Comparison of ENCODE assay signal across 26 cellular contexts in genomic region chr7:128176696-128177095, GRCh38.
DNase-seq lines count a peak whose midpoint lies in the region; ATAC-seq and TF ChIP-seq lines count a peak whose summit lies in the region.
"Had no signal": no experiment of that assay in that cellular context is flagged by ENCODE, and none has a peak within 500 bp of the region (broad histone marks: within the 10 kb centered on the region; RNA-seq: fewer than 3 reads in every experiment).

No MANE protein-coding gene starts in this region.

- H3K27ac Mint-ChIP-seq in stimulated activated naive B cell treated with anti-CD40 and anti-IgM and Interleukin-4, amounts not matched to agents 10 μg/mL and 1 μg/mL and 100 μg/mL, for 72 hours, result peak overlapping the region; percentile 7
- peak overlapping the region in 1 of 7 donors; percentile 10 for H3K27ac Mint-ChIP-seq in CD14-positive monocyte
- H3K27ac Mint-ChIP-seq: activated naive CD4-positive, alpha-beta T cell treated with anti-CD3 and anti-CD28 coated beads, Interleukin-2, amount 10 ng/mL, durations not matched to agents 7 days and 5 days; IgD-negative memory B cell; progenitor cell of endocrine pancreas; T-helper 1 cell treated with Interleukin-12 subunit alpha and Interleukin-12 subunit beta and Interleukin-4 antibody, amounts not matched to agents 30 μg/mL and 1 μg/mL, for 36 hours had no signal

- DNase-seq in activated effector memory CD4-positive, alpha-beta T cell treated with anti-CD3 and anti-CD28 coated beads, Interleukin-2, amount 50 U/mL, for 16 hours, result peak; percentile 45
- no peak for DNase-seq in activated effector memory CD4-positive, alpha-beta T cell treated with Interleukin-2 at 50 U/mL for 16 hours
- DNase-seq in PC-3 (peak; percentile 61), epithelial cell of esophagus (ENCODE audit: low read depth) (peak; percentile 36), CD14-positive monocyte (ENCODE audit: low spot score) (no peak), OCI-M2 (lab: John Stamatoyannopoulos, UW; ENCODE audit: unreplicated experiment) (no peak)
- no peak for DNase-seq in stimulated activated naive B cell treated with anti-CD40 and anti-IgM and Interleukin-4, amounts not matched to agents 10 μg/mL and 1 μg/mL and 100 μg/mL, for 72 hours
- DNase-seq in stimulated activated CD4-positive, alpha-beta T cell treated with anti-CD3 and anti-CD28 coated beads, Interleukin-2, amount 100 ng/mL, for 48 hours, result no peak
- DNase-seq: 8988T; activated naive CD4-positive, alpha-beta T cell treated with anti-CD3 and anti-CD28 coated beads, Interleukin-2, amount 10 ng/mL, durations not matched to agents 7 days and 5 days; activated T-cell treated with anti-CD3 and anti-CD28 coated beads, Interleukin-2, amount 50 U/mL, for 48 hours; amygdala; DMS79 treated with DMSO at 0.1 percent for 48 hours; esophagus squamous epithelium; kidney; lower lobe of right lung; MG63; NCI-H146; NCI-H510A treated with DMSO at 0.1 percent for 48 hours; substantia nigra; upper lobe of right lung had no signal

- H3K36me3 ChIP-seq in PC-3 (ENCODE audit: low read depth, low read length), result no peaks in the 10 kb centered on the region
- H3K36me3 ChIP-seq: cardiac muscle cell, esophagus squamous epithelium, lower lobe of right lung, MG63, upper lobe of right lung had no signal

- H3K27me3 ChIP-seq in PC-3 (ENCODE audit: low read length), result peaks cover 37% of the 10 kb centered on the region
- H3K27me3 ChIP-seq: MG63 had no signal

- no peaks in the 10 kb centered on the region for H3K36me3 Mint-ChIP-seq in stimulated activated naive B cell treated with anti-CD40 and anti-IgM and Interleukin-4, amounts not matched to agents 10 μg/mL and 1 μg/mL and 100 μg/mL, for 72 hours
- no peaks in the 10 kb centered on the region for H3K36me3 Mint-ChIP-seq in CD14-positive monocyte
- H3K36me3 Mint-ChIP-seq: activated naive CD4-positive, alpha-beta T cell treated with anti-CD3 and anti-CD28 coated beads, Interleukin-2, amount 10 ng/mL, durations not matched to agents 7 days and 5 days; IgD-negative memory B cell had no signal

- H2AFZ ChIP-seq in PC-3 (ENCODE audit: low read length), result no peak overlapping the region

- H3K9me3 ChIP-seq in PC-3 (ENCODE audit: low read length), result no peaks in the 10 kb centered on the region
- H3K9me3 ChIP-seq: esophagus squamous epithelium, lower lobe of right lung, MG63, upper lobe of right lung had no signal

- no TSS peak for BruUV-seq in PC-3 (replicated peaks; lab: Mats Ljungman, UMichigan)

- peaks cover 42 to 46% of the 10 kb centered on the region in 2 donors for H3K4me1 Mint-ChIP-seq in stimulated activated naive B cell treated with anti-CD40 and anti-IgM and Interleukin-4, amounts not matched to agents 10 μg/mL and 1 μg/mL and 100 μg/mL, for 72 hours
- H3K4me1 Mint-ChIP-seq in CD14-positive monocyte, result peaks cover 25% of the 10 kb centered on the region
- H3K4me1 Mint-ChIP-seq: activated naive CD4-positive, alpha-beta T cell treated with anti-CD3 and anti-CD28 coated beads, Interleukin-2, amount 10 ng/mL, durations not matched to agents 7 days and 5 days had no signal

- H3K4me2 ChIP-seq in PC-3 (ENCODE audit: low read length), result no peak overlapping the region

- no peaks in the 10 kb centered on the region for H3K9me2 ChIP-seq in PC-3 (replicated peaks; ENCODE audit: low read length)

- CTCF ChIA-PET in PC-3 (lab: Charles Lee), result no interaction called here

- no peak overlapping the region for H3K27ac ChIP-seq in PC-3 (ENCODE audit: low read length)
- H3K27ac ChIP-seq: cardiac muscle cell, coronary artery, esophagus squamous epithelium, lower lobe of right lung, upper lobe of right lung had no signal

- ATAC-seq in PC-3, result peak; percentile 48
- peak in 1 of 2 donors; percentile 17 for ATAC-seq in stimulated activated naive B cell treated with anti-CD40 and anti-IgM and Interleukin-4, amounts not matched to agents 10 μg/mL and 1 μg/mL and 100 μg/mL, for 72 hours (replicated peaks)
- ATAC-seq: lower lobe of right lung, upper lobe of right lung had no signal

- H3K9ac ChIP-seq in PC-3 (ENCODE audit: low read length), result no peak overlapping the region

- intact Hi-C loops in PC-3 (cut with micrococcal nuclease), result no loop called here
- intact Hi-C loops in CD14-positive monocyte (cut with micrococcal nuclease), result no loop called here

- no peak overlapping the region for H3K4me3 Mint-ChIP-seq in stimulated activated naive B cell treated with anti-CD40 and anti-IgM and Interleukin-4, amounts not matched to agents 10 μg/mL and 1 μg/mL and 100 μg/mL, for 72 hours
- no peak overlapping the region for H3K4me3 Mint-ChIP-seq in CD14-positive monocyte
- H3K4me3 Mint-ChIP-seq: activated naive CD4-positive, alpha-beta T cell treated with anti-CD3 and anti-CD28 coated beads, Interleukin-2, amount 10 ng/mL, durations not matched to agents 7 days and 5 days; T-helper 1 cell treated with Interleukin-12 subunit alpha and Interleukin-12 subunit beta and Interleukin-4 antibody, amounts not matched to agents 30 μg/mL and 1 μg/mL, for 36 hours had no signal

- no peaks in the 10 kb centered on the region for H4K20me1 ChIP-seq in PC-3 (ENCODE audit: low read length)

- POLR2A ChIA-PET in PC-3 (lab: Charles Lee; ENCODE audit: unreplicated experiment), result no interaction called here

- H3K9me3 Mint-ChIP-seq in stimulated activated naive B cell treated with anti-CD40 and anti-IgM and Interleukin-4, amounts not matched to agents 10 μg/mL and 1 μg/mL and 100 μg/mL, for 72 hours, result peaks cover 0 to 5% of the 10 kb centered on the region in 2 donors
- peaks cover 0 to 2% (median 0%) of the 10 kb centered on the region in 7 donors for H3K9me3 Mint-ChIP-seq in CD14-positive monocyte
- H3K9me3 Mint-ChIP-seq: activated naive CD4-positive, alpha-beta T cell treated with anti-CD3 and anti-CD28 coated beads, Interleukin-2, amount 10 ng/mL, durations not matched to agents 7 days and 5 days; IgD-negative memory B cell; T-helper 1 cell treated with Interleukin-12 subunit alpha and Interleukin-12 subunit beta and Interleukin-4 antibody, amounts not matched to agents 30 μg/mL and 1 μg/mL, for 36 hours had no signal

- H3K79me2 ChIP-seq in PC-3 (ENCODE audit: low read length), result no peaks in the 10 kb centered on the region

- H3K4me3 ChIP-seq in PC-3 (ENCODE audit: low read length) (no peak overlapping the region), epithelial cell of esophagus (ENCODE audit: low read length) (no peak overlapping the region)
- H3K4me3 ChIP-seq: cardiac muscle cell, coronary artery, esophagus squamous epithelium, lower lobe of right lung, MG63, upper lobe of right lung had no signal

- peaks cover 47 to 52% of the 10 kb centered on the region in 2 donors for H3K27me3 Mint-ChIP-seq in stimulated activated naive B cell treated with anti-CD40 and anti-IgM and Interleukin-4, amounts not matched to agents 10 μg/mL and 1 μg/mL and 100 μg/mL, for 72 hours
- peaks cover 11 to 20% (median 20%) of the 10 kb centered on the region in 3 donors for H3K27me3 Mint-ChIP-seq in CD14-positive monocyte (ENCODE audit: low read depth in 3 of 3)

- H3K4me1 ChIP-seq in PC-3 (ENCODE audit: insufficient read depth, low read length), result no peaks in the 10 kb centered on the region
- H3K4me1 ChIP-seq: esophagus squamous epithelium, lower lobe of right lung, upper lobe of right lung had no signal

- H3F3A ChIP-seq in PC-3 (ENCODE audit: low read length, unreplicated experiment), result no peaks in the 10 kb centered on the region

- no peak for TF ChIP-seq CTCF in PC-3 (conservative IDR thresholded peaks at IDR 0.05; ENCODE audit: low read depth, low read length)
- no peak for TF ChIP-seq CTCF in epithelial cell of esophagus (IDR thresholded peaks at IDR 0.05; ENCODE audit: insufficient read depth, low read depth, low read length, missing control alignments)
- no peak for TF ChIP-seq CTCF in CD14-positive monocyte (IDR thresholded peaks at IDR 0.05)

Comparison
In these comparisons a context has a peak if more than half of its experiments do, and no peak if none do; other contexts are left out.
1. DNase-seq: peak in activated effector memory CD4-positive, alpha-beta T cell treated with anti-CD3 and anti-CD28 coated beads, Interleukin-2, amount 50 U/mL, for 16 hours (single experiment), PC-3 (single experiment) and epithelial cell of esophagus (single experiment); none in activated effector memory CD4-positive, alpha-beta T cell treated with Interleukin-2 at 50 U/mL for 16 hours (single experiment), stimulated activated naive B cell treated with anti-CD40 and anti-IgM and Interleukin-4, amounts not matched to agents 10 μg/mL and 1 μg/mL and 100 μg/mL, for 72 hours (single experiment), stimulated activated CD4-positive, alpha-beta T cell treated with anti-CD3 and anti-CD28 coated beads, Interleukin-2, amount 100 ng/mL, for 48 hours (0 of 2), CD14-positive monocyte (single experiment) and OCI-M2 (single experiment).